ENCODE assay signal across 8 cellular contexts in the genomic region with DNA sequence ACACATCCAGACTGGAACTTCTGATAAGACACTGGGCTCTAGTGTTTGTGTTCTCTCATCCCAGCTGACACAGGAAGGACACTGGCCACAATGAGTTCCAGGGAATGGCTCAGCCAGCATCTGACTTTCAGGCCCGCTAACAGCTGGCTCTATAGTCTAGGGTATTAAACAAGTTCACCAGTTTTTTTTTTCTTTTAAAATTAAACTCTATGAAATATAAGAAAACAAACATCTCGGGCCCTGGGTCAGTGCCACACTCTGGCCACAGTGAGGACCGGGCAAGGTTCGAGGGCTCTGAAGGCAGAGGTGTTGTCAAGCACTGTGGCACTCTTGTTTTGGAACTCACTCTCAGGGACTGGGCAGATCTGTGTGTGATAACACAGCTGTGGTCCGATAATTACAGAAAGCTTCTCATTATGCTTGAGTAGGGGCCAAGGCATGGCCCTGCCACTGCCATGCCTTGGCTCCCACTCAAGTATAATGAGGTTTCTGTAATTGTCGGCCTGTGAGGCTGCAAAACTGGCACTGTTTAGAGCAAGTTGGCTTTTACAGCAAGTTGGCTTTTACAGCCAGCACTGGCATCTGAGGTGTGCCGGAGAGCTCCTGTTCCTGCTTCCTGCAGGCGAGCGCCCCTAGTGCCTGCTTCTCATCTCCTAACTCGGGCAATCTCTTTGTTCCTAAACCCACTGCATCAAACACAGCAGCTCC.
DNase-seq lines count a peak whose midpoint lies in the region; TF ChIP-seq lines count a peak whose summit lies in the region.

No MANE protein-coding gene starts in this region.

- peak; percentile 14 to 45 (median 26) for TF ChIP-seq CTCF in esophagus squamous epithelium (IDR thresholded peaks at IDR 0.05)
- TF ChIP-seq CTCF in nephron progenitor cell (IDR thresholded peaks at IDR 0.05), result peak; percentile 72
- TF ChIP-seq CTCF in transverse colon (IDR thresholded peaks at IDR 0.05), result peak; percentile 36 to 47 (median 40)

- H3K27me3 ChIP-seq in esophagus squamous epithelium (no peaks in the 10 kb centered on the region), transverse colon (no peaks in the 10 kb centered on the region)

- H3K4me1 Mint-ChIP-seq in nephron progenitor cell, result peaks cover 15% of the 10 kb centered on the region

- H3K4me1 ChIP-seq in esophagus squamous epithelium (no peaks in the 10 kb centered on the region), transverse colon (no peaks in the 10 kb centered on the region)

- H3K9me3 ChIP-seq in esophagus squamous epithelium (no peaks in the 10 kb centered on the region), transverse colon (no peaks in the 10 kb centered on the region)

- in situ Hi-C loops in transverse colon (cut with MboI; ENCODE audit: low pct_ligation_motif_present in 1 of 4, low pct_unique_long_range_greater_than_20kb in 1 of 4, low sequenced_read_pairs in 3 of 4), result loop anchor here in 1 of 4 donors (25.0 kb wide), 1 partner anchor 928 kb away; no protein-coding TSS in a partner anchor

- no peak for TF ChIP-seq POLR2A in esophagus squamous epithelium (IDR thresholded peaks at IDR 0.05)
- no peak for TF ChIP-seq POLR2A in transverse colon (IDR thresholded peaks at IDR 0.05)

- no peak for TF ChIP-seq EP300 in transverse colon (IDR thresholded peaks at IDR 0.05; ENCODE audit: low read depth)

- intact Hi-C loops in esophagus squamous epithelium (cut with DNase I) (no loop called here), transverse colon (cut with DNase I; ENCODE audit: low total_unique reads) (no loop called here)

- H3K4me3 ChIP-seq in esophagus squamous epithelium (no peak overlapping the region), transverse colon (no peak overlapping the region)

- H3K36me3 ChIP-seq in esophagus squamous epithelium (no peaks in the 10 kb centered on the region), transverse colon (no peaks in the 10 kb centered on the region)

- DNase-seq in GM19238 (ENCODE audit: insufficient read length, low spot score), result peak; percentile 7
- DNase-seq in NCI-H1930 (lab: John Stamatoyannopoulos, UW), result peak; percentile 1 to 7
- DNase-seq in activated CD8-positive, alpha-beta memory T cell treated with anti-CD3 and anti-CD28 coated beads, Interleukin-2, amount 50 U/mL, for 4 hours, result peak; percentile 32
- DNase-seq in esophagus squamous epithelium (lab: John Stamatoyannopoulos, UW), result no peak
- peak; percentile 64 for DNase-seq in nephron progenitor cell
- peak; percentile 73 for DNase-seq in transverse colon
- no peak for DNase-seq in HCEC 1CT
- no peak for DNase-seq in epidermal melanocyte (ENCODE audit: insufficient read length, low spot score)

- H3K27me3 Mint-ChIP-seq in nephron progenitor cell (ENCODE audit: low read depth, poor library complexity), result peaks cover 2% of the 10 kb centered on the region

- no peaks in the 10 kb centered on the region for H3K9me3 Mint-ChIP-seq in nephron progenitor cell

- WGBS in esophagus squamous epithelium, 2 donors, result 25 to 44% methylated on average over 4 to 10 of the region's 10 CpGs
- WGBS in transverse colon (ENCODE audit: low coverage in 1 of 2), 2 donors, result 38 to 40% methylated on average over 1 to 10 of the region's 10 CpGs

- H3K4me3 Mint-ChIP-seq in nephron progenitor cell, result no peak overlapping the region

- H3K27ac ChIP-seq in esophagus squamous epithelium (no peak overlapping the region), transverse colon (peak overlapping the region in 1 of 4 donors; percentile 45)

- no peak overlapping the region for H3K27ac Mint-ChIP-seq in nephron progenitor cell

- no peaks in the 10 kb centered on the region for H3K36me3 Mint-ChIP-seq in nephron progenitor cell (ENCODE audit: low read depth)

Comparison
In these comparisons a context has a peak if more than half of its experiments do, and no peak if none do; other contexts are left out.
1. DNase-seq: peak in GM19238 (single experiment), NCI-H1930 (2 of 2), activated CD8-positive, alpha-beta memory T cell treated with anti-CD3 and anti-CD28 coated beads, Interleukin-2, amount 50 U/mL, for 4 hours (single experiment), nephron progenitor cell (single experiment) and transverse colon (single experiment); none in esophagus squamous epithelium (single experiment), HCEC 1CT (single experiment) and epidermal melanocyte (single experiment).
2. Peak in every context shown above with its lines, with median percentiles within 50 percentile points of each other: CTCF ChIP-seq.